9 cellular contexts compared by ENCODE assay signal in the genomic region with DNA sequence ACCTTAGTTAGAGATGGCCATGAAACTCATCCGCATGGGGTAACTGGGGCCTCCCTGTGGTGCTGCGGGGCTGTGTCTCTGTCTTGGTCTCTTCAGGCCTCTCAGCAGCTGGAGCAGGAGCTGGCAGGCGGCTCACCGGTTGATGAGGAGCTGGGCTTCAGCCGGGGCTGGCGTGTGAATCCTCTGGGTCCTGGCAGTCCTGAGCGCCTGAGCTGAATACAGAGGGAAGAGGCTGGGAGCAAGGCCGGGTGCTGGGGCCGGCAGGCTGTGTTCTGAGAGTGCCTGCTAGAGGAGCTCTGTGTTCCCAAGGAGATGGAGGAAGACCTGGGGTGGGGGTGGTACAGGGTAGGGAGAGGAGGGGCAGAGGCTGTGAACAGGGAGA. TPM values are rescaled to one million over a fixed set of nuclear protein-coding genes. Genes with fewer than 3 reads are reported as not detected.
DNase-seq lines count a peak whose midpoint lies in the region; ATAC-seq and TF ChIP-seq lines count a peak whose summit lies in the region.
"Not testable (repeated sequence)": the region's sequence is repeated elsewhere in the genome, so short reads cannot be mapped to it uniquely, and the experiment has no call there.
"Had no signal": no experiment of that assay in that cellular context is flagged by ENCODE, and none has a peak within 500 bp of the region (broad histone marks: within the 10 kb centered on the region; RNA-seq: fewer than 3 reads in every experiment).

No MANE protein-coding gene starts in this region.

- peaks cover 42% of the 10 kb centered on the region for H3K4me1 ChIP-seq in CD8-positive, alpha-beta memory T cell (ENCODE audit: insufficient read depth, low read length)
- peaks cover 21 to 85% (median 55%) of the 10 kb centered on the region in 6 donors for H3K4me1 ChIP-seq in spleen

- H3K9me3 ChIP-seq in CD8-positive, alpha-beta memory T cell (ENCODE audit: low read length); KOPT-K1 (ENCODE audit: insufficient read depth, low read length, poor library complexity, severe bottlenecking); spleen: not testable (repeated sequence)

- not testable (repeated sequence) for H3K27me3 ChIP-seq in CD8-positive, alpha-beta memory T cell (ENCODE audit: insufficient read depth, low read length, poor library complexity, severe bottlenecking); spleen (replicated peaks in 1 of 7)

- not testable (repeated sequence) for H3K9me3 Mint-ChIP-seq in CD8-positive, alpha-beta memory T cell; activated CD4-positive, alpha-beta T cell treated with anti-CD3 and anti-CD28 coated beads, Interleukin-2, amount 10 ng/mL, durations not matched to agents 7 days and 5 days; activated T-helper 1 cell treated with anti-CD3 and anti-CD28 coated beads, Interleukin-12 subunit alpha, Interleukin-12 subunit beta, Interleukin-2, Interleukin-4 antibody, amounts not matched to agents 30 ng/mL and 10 ng/mL and 1 ng/mL, durations not matched to agents 14 hours and 24 hours and 36 hours; activated naive CD8-positive, alpha-beta T cell treated with anti-CD3 and anti-CD28 coated beads, Interleukin-2, amount 10 ng/mL, durations not matched to agents 7 days and 5 days; immature natural killer cell

- peak overlapping the region in 6 of 8 donors; percentile 72 to 95 (median 90) for H3K27ac Mint-ChIP-seq in CD8-positive, alpha-beta memory T cell
- peak overlapping the region; percentile 88 for H3K27ac Mint-ChIP-seq in activated CD4-positive, alpha-beta T cell treated with anti-CD3 and anti-CD28 coated beads, Interleukin-2, amount 10 ng/mL, durations not matched to agents 7 days and 5 days
- peak overlapping the region; percentile 94 for H3K27ac Mint-ChIP-seq in activated T-helper 1 cell treated with anti-CD3 and anti-CD28 coated beads, Interleukin-12 subunit alpha, Interleukin-12 subunit beta, Interleukin-2, Interleukin-4 antibody, amounts not matched to agents 30 ng/mL and 10 ng/mL and 1 ng/mL, durations not matched to agents 14 hours and 24 hours and 36 hours
- H3K27ac Mint-ChIP-seq in activated naive CD8-positive, alpha-beta T cell treated with anti-CD3 and anti-CD28 coated beads, Interleukin-2, amount 10 ng/mL, durations not matched to agents 7 days and 5 days: peak overlapping the region; percentile 94
- H3K27ac Mint-ChIP-seq in immature natural killer cell: peak overlapping the region in 5 of 6 donors; percentile 53 to 90 (median 83)

- CTCF ChIA-PET in CD8-positive, alpha-beta memory T cell (lab: Charles Lee): interaction anchor here (1.0 to 6.4 kb wide), 6 partner anchors 9 to 74 kb away, joined by 3 to 190 read pairs (median 4); partner anchors contain the start of genes IL32 and ZNF213
- CTCF ChIA-PET in activated CD4-positive, alpha-beta T cell treated with anti-CD3 and anti-CD28 coated beads, Interleukin-2, amount 10 ng/mL, durations not matched to agents 7 days and 5 days (lab: Charles Lee): interaction anchor here (1.1 to 6.0 kb wide), 7 partner anchors 10 to 95 kb away, joined by 3 to 67 read pairs (median 5); partner anchors contain the start of gene IL32

- H3K27me3 Mint-ChIP-seq in CD8-positive, alpha-beta memory T cell; activated CD4-positive, alpha-beta T cell treated with anti-CD3 and anti-CD28 coated beads, Interleukin-2, amount 10 ng/mL, durations not matched to agents 7 days and 5 days; activated T-helper 1 cell treated with anti-CD3 and anti-CD28 coated beads, Interleukin-12 subunit alpha, Interleukin-12 subunit beta, Interleukin-2, Interleukin-4 antibody, amounts not matched to agents 30 ng/mL and 10 ng/mL and 1 ng/mL, durations not matched to agents 14 hours and 24 hours and 36 hours (ENCODE audit: insufficient read depth); activated naive CD8-positive, alpha-beta T cell treated with anti-CD3 and anti-CD28 coated beads, Interleukin-2, amount 10 ng/mL, durations not matched to agents 7 days and 5 days; immature natural killer cell (ENCODE audit: low read depth in 3 of 3): not testable (repeated sequence)

- DNase-seq in CD8-positive, alpha-beta memory T cell; activated CD4-positive, alpha-beta T cell treated with anti-CD3 and anti-CD28 coated beads, Interleukin-2, amount 10 ng/mL, durations not matched to agents 7 days and 5 days; activated T-helper 1 cell treated with anti-CD3 and anti-CD28 coated beads, Interleukin-12 subunit alpha, Interleukin-12 subunit beta, Interleukin-2, Interleukin-4 antibody, amounts not matched to agents 30 ng/mL and 10 ng/mL and 1 ng/mL, durations not matched to agents 14 hours and 24 hours and 36 hours (ENCODE audit: low spot score); activated naive CD8-positive, alpha-beta T cell treated with anti-CD3 and anti-CD28 coated beads, Interleukin-2, amount 10 ng/mL, durations not matched to agents 7 days and 5 days; immature natural killer cell: not testable (repeated sequence)
- DNase-seq in spleen: peak; percentile 79

- H3K4me3 Mint-ChIP-seq in CD8-positive, alpha-beta memory T cell: peak overlapping the region in 6 of 7 donors; percentile 55 to 81 (median 75)
- H3K4me3 Mint-ChIP-seq in activated CD4-positive, alpha-beta T cell treated with anti-CD3 and anti-CD28 coated beads, Interleukin-2, amount 10 ng/mL, durations not matched to agents 7 days and 5 days: peak overlapping the region; percentile 59
- H3K4me3 Mint-ChIP-seq in activated T-helper 1 cell treated with anti-CD3 and anti-CD28 coated beads, Interleukin-12 subunit alpha, Interleukin-12 subunit beta, Interleukin-2, Interleukin-4 antibody, amounts not matched to agents 30 ng/mL and 10 ng/mL and 1 ng/mL, durations not matched to agents 14 hours and 24 hours and 36 hours: peak overlapping the region; percentile 68
- H3K4me3 Mint-ChIP-seq in activated naive CD8-positive, alpha-beta T cell treated with anti-CD3 and anti-CD28 coated beads, Interleukin-2, amount 10 ng/mL, durations not matched to agents 7 days and 5 days: peak overlapping the region; percentile 93
- peak overlapping the region in 4 of 5 donors; percentile 64 to 87 (median 70) for H3K4me3 Mint-ChIP-seq in immature natural killer cell

- not testable (repeated sequence) for TF ChIP-seq POLR2A in spleen (IDR thresholded peaks at IDR 0.05)

- peaks cover 43 to 75% (median 58%) of the 10 kb centered on the region in 3 donors for H3K4me1 Mint-ChIP-seq in CD8-positive, alpha-beta memory T cell
- peaks cover 72% of the 10 kb centered on the region for H3K4me1 Mint-ChIP-seq in activated CD4-positive, alpha-beta T cell treated with anti-CD3 and anti-CD28 coated beads, Interleukin-2, amount 10 ng/mL, durations not matched to agents 7 days and 5 days
- H3K4me1 Mint-ChIP-seq in activated T-helper 1 cell treated with anti-CD3 and anti-CD28 coated beads, Interleukin-12 subunit alpha, Interleukin-12 subunit beta, Interleukin-2, Interleukin-4 antibody, amounts not matched to agents 30 ng/mL and 10 ng/mL and 1 ng/mL, durations not matched to agents 14 hours and 24 hours and 36 hours (ENCODE audit: low read depth): peaks cover 72% of the 10 kb centered on the region
- peaks cover 65% of the 10 kb centered on the region for H3K4me1 Mint-ChIP-seq in activated naive CD8-positive, alpha-beta T cell treated with anti-CD3 and anti-CD28 coated beads, Interleukin-2, amount 10 ng/mL, durations not matched to agents 7 days and 5 days
- H3K4me1 Mint-ChIP-seq in immature natural killer cell: peaks cover 64 to 70% of the 10 kb centered on the region in 2 donors

- intact Hi-C loops in activated T-helper 1 cell treated with anti-CD3 and anti-CD28 coated beads, Interleukin-12 subunit alpha, Interleukin-12 subunit beta, Interleukin-2, Interleukin-4 antibody, amounts not matched to agents 30 ng/mL and 10 ng/mL and 1 ng/mL, durations not matched to agents 14 hours and 24 hours and 36 hours (cut with micrococcal nuclease): loop anchor here (1.0 kb wide), 1 partner anchor 9 kb away; the partner anchor contains the start of gene MMP25
- intact Hi-C loops in spleen (cut with DNase I; ENCODE audit: low total_unique reads): loop anchor here (5.0 to 10.0 kb wide), 2 partner anchors 72 to 109 kb away; no protein-coding TSS in a partner anchor

- WGBS in spleen, 5 donors: 77 to 84% (median 81%) methylated on average over 8 to 9 of the region's 9 CpGs

- POLR2A ChIA-PET in CD8-positive, alpha-beta memory T cell (lab: Charles Lee): interaction anchor here (1.4 to 2.0 kb wide), 3 partner anchors 24 to 74 kb away, joined by 3 to 8 read pairs (median 4); no protein-coding TSS in a partner anchor
- POLR2A ChIA-PET in activated CD4-positive, alpha-beta T cell treated with anti-CD3 and anti-CD28 coated beads, Interleukin-2, amount 10 ng/mL, durations not matched to agents 7 days and 5 days (lab: Charles Lee): not testable (repeated sequence)
- POLR2A ChIA-PET in activated naive CD8-positive, alpha-beta T cell treated with anti-CD3 and anti-CD28 coated beads, Interleukin-2, amount 10 ng/mL, durations not matched to agents 7 days and 5 days (lab: Charles Lee): interaction anchor here (0.6 to 6.5 kb wide), 12 partner anchors 9 to 72 kb away, joined by 3 to 131 read pairs (median 4); partner anchors contain the start of genes IL32, MMP25 and TNFRSF12A

- ATAC-seq in activated naive CD8-positive, alpha-beta T cell treated with anti-CD3 and anti-CD28 coated beads, Interleukin-2, amount 10 ng/mL, durations not matched to agents 7 days and 5 days (ENCODE audit: low read depth): not testable (repeated sequence)

- peaks cover 0 to 33% (median 6%) of the 10 kb centered on the region in 3 donors for H3K36me3 Mint-ChIP-seq in CD8-positive, alpha-beta memory T cell
- H3K36me3 Mint-ChIP-seq in activated CD4-positive, alpha-beta T cell treated with anti-CD3 and anti-CD28 coated beads, Interleukin-2, amount 10 ng/mL, durations not matched to agents 7 days and 5 days (ENCODE audit: low read depth): peaks cover 53% of the 10 kb centered on the region
- peaks cover 39% of the 10 kb centered on the region for H3K36me3 Mint-ChIP-seq in activated T-helper 1 cell treated with anti-CD3 and anti-CD28 coated beads, Interleukin-12 subunit alpha, Interleukin-12 subunit beta, Interleukin-2, Interleukin-4 antibody, amounts not matched to agents 30 ng/mL and 10 ng/mL and 1 ng/mL, durations not matched to agents 14 hours and 24 hours and 36 hours (ENCODE audit: low read depth)
- H3K36me3 Mint-ChIP-seq in activated naive CD8-positive, alpha-beta T cell treated with anti-CD3 and anti-CD28 coated beads, Interleukin-2, amount 10 ng/mL, durations not matched to agents 7 days and 5 days: peaks cover 54% of the 10 kb centered on the region
- peaks cover 6 to 22% (median 7%) of the 10 kb centered on the region in 3 donors for H3K36me3 Mint-ChIP-seq in immature natural killer cell

- not testable (repeated sequence) for H3K4me3 ChIP-seq in CD8-positive, alpha-beta memory T cell (ENCODE audit: low read length)
- H3K4me3 ChIP-seq in spleen: peak overlapping the region in 3 of 8 donors; percentile 1 to 50 (median 6)

- not testable (repeated sequence) for TF ChIP-seq CTCF in spleen (IDR thresholded peaks at IDR 0.05 in 8 of 11, conservative IDR thresholded peaks at IDR 0.05 in 3 of 11)

- not testable (repeated sequence) for H3K27ac ChIP-seq in CD8-positive, alpha-beta memory T cell (ENCODE audit: low read depth, low read length)
- peak overlapping the region; percentile 46 for H3K27ac ChIP-seq in KOPT-K1 (ENCODE audit: low read depth, low read length, poor library complexity, severe bottlenecking)
- peak overlapping the region in 7 of 8 donors; percentile 68 to 96 (median 80) for H3K27ac ChIP-seq in spleen

- not testable (repeated sequence) for H3K36me3 ChIP-seq in CD8-positive, alpha-beta memory T cell (ENCODE audit: insufficient read depth, low read length); KOPT-K1 (ENCODE audit: insufficient read depth, low read length)
- H3K36me3 ChIP-seq in spleen: peaks cover 0 to 44% (median 0%) of the 10 kb centered on the region in 6 donors

RNA-seq across cellular contexts. Expression of gene MMP25, which starts 9.4 kb away (rescaled TPM):
- 1 to 10 TPM; 1.5 to 1.9 TPM for total RNA-seq in CD8-positive, alpha-beta memory T cell
- polyA plus RNA-seq in CD8-positive, alpha-beta memory T cell: 0.90 TPM
- 10 to 100 TPM; 18.1 to 19.8 TPM for total RNA-seq in activated CD4-positive, alpha-beta T cell treated with anti-CD3 and anti-CD28 coated beads, Interleukin-2, amount 10 ng/mL, durations not matched to agents 7 days and 5 days
- total RNA-seq in activated T-helper 1 cell treated with anti-CD3 and anti-CD28 coated beads, Interleukin-12 subunit alpha, Interleukin-12 subunit beta, Interleukin-2, Interleukin-4 antibody, amounts not matched to agents 30 ng/mL and 10 ng/mL and 1 ng/mL, durations not matched to agents 14 hours and 24 hours and 36 hours: 11.9 and 12.8 TPM in 2 replicates
- 10 to 100 TPM; 49.3 to 60.4 TPM for total RNA-seq in activated naive CD8-positive, alpha-beta T cell treated with anti-CD3 and anti-CD28 coated beads, Interleukin-2, amount 10 ng/mL, durations not matched to agents 7 days and 5 days
- polyA plus RNA-seq in immature natural killer cell: 1 to 10 TPM in 1 of 3 donors, under 1 TPM in 2; 0.19 to 2.2 (median 0.73) TPM
- 100 to 1,000 TPM in 4 of 7 donors, 10 to 100 TPM in 3; 24.3 to 282 (median 113) TPM for total RNA-seq in spleen
- polyA plus RNA-seq in spleen: 10 to 100 TPM in 2 of 3 donors, 1 to 10 TPM in 1; 2.7 to 45.0 (median 41.9) TPM
- total RNA-seq: RPMI7951 had no signal

RNA-seq across cellular contexts. Expression of gene IL32, which starts 9.7 kb away (rescaled TPM):
- 100 to 1,000 TPM; 975 to 992 TPM for total RNA-seq in CD8-positive, alpha-beta memory T cell
- 3,843 TPM for polyA plus RNA-seq in CD8-positive, alpha-beta memory T cell
- 1,000 to 10,000 TPM; 2,973 to 3,212 TPM for total RNA-seq in activated CD4-positive, alpha-beta T cell treated with anti-CD3 and anti-CD28 coated beads, Interleukin-2, amount 10 ng/mL, durations not matched to agents 7 days and 5 days
- total RNA-seq in activated T-helper 1 cell treated with anti-CD3 and anti-CD28 coated beads, Interleukin-12 subunit alpha, Interleukin-12 subunit beta, Interleukin-2, Interleukin-4 antibody, amounts not matched to agents 30 ng/mL and 10 ng/mL and 1 ng/mL, durations not matched to agents 14 hours and 24 hours and 36 hours: 993 TPM in 2 replicates
- total RNA-seq in activated naive CD8-positive, alpha-beta T cell treated with anti-CD3 and anti-CD28 coated beads, Interleukin-2, amount 10 ng/mL, durations not matched to agents 7 days and 5 days: 1,000 to 10,000 TPM; 2,319 to 2,425 TPM
- polyA plus RNA-seq in immature natural killer cell (1,000 to 10,000 TPM in 1 of 3 donors, 100 to 1,000 TPM in 2; 878 to 1,331 (median 944) TPM), spleen (100 to 1,000 TPM; 256 to 624 (median 277) TPM)
- 100 to 1,000 TPM; 171 to 414 (median 309) TPM for total RNA-seq in spleen

RNA-seq across cellular contexts. Expression of gene BICDL2, which starts 19.0 kb away (rescaled TPM):
- total RNA-seq in CD8-positive, alpha-beta memory T cell: not detected
- not detected for polyA plus RNA-seq in CD8-positive, alpha-beta memory T cell
- under 1 TPM; 0.20 to 0.23 TPM for total RNA-seq in activated CD4-positive, alpha-beta T cell treated with anti-CD3 and anti-CD28 coated beads, Interleukin-2, amount 10 ng/mL, durations not matched to agents 7 days and 5 days
- 0.20 TPM in 1 of 2 replicates, not detected in the other for total RNA-seq in activated T-helper 1 cell treated with anti-CD3 and anti-CD28 coated beads, Interleukin-12 subunit alpha, Interleukin-12 subunit beta, Interleukin-2, Interleukin-4 antibody, amounts not matched to agents 30 ng/mL and 10 ng/mL and 1 ng/mL, durations not matched to agents 14 hours and 24 hours and 36 hours
- total RNA-seq in activated naive CD8-positive, alpha-beta T cell treated with anti-CD3 and anti-CD28 coated beads, Interleukin-2, amount 10 ng/mL, durations not matched to agents 7 days and 5 days: 1 to 10 TPM; 1.6 TPM
- not detected for polyA plus RNA-seq in immature natural killer cell
- total RNA-seq in spleen: under 1 TPM in 4 of 7 donors, not detected in 3; 0.30 to 0.77 (median 0.32) TPM
- polyA plus RNA-seq in spleen: under 1 TPM; 0.03 to 0.22 (median 0.15) TPM
- polyA plus RNA-seq: IgD-negative memory B cell had no signal

RNA-seq across cellular contexts. Expression of gene THOC6, which starts 31.9 kb away (rescaled TPM):
- total RNA-seq in CD8-positive, alpha-beta memory T cell: 10 to 100 TPM; 56.8 to 59.4 TPM
- 46.2 TPM for polyA plus RNA-seq in CD8-positive, alpha-beta memory T cell
- total RNA-seq in activated CD4-positive, alpha-beta T cell treated with anti-CD3 and anti-CD28 coated beads, Interleukin-2, amount 10 ng/mL, durations not matched to agents 7 days and 5 days: 10 to 100 TPM; 49.5 to 58.4 TPM
- total RNA-seq in activated T-helper 1 cell treated with anti-CD3 and anti-CD28 coated beads, Interleukin-12 subunit alpha, Interleukin-12 subunit beta, Interleukin-2, Interleukin-4 antibody, amounts not matched to agents 30 ng/mL and 10 ng/mL and 1 ng/mL, durations not matched to agents 14 hours and 24 hours and 36 hours: 48.3 and 49.0 TPM in 2 replicates
- total RNA-seq in activated naive CD8-positive, alpha-beta T cell treated with anti-CD3 and anti-CD28 coated beads, Interleukin-2, amount 10 ng/mL, durations not matched to agents 7 days and 5 days: 10 to 100 TPM; 36.3 to 36.9 TPM
- 10 to 100 TPM; 40.1 to 45.4 (median 42.1) TPM for polyA plus RNA-seq in immature natural killer cell
- 10 to 100 TPM; 19.3 to 30.4 (median 26.3) TPM for total RNA-seq in spleen
- 10 to 100 TPM; 40.7 to 57.2 (median 41.0) TPM for polyA plus RNA-seq in spleen

RNA-seq across cellular contexts. Expression of gene HCFC1R1, which starts 32.0 kb away (rescaled TPM):
- total RNA-seq in CD8-positive, alpha-beta memory T cell: 10 to 100 TPM; 25.6 to 26.3 TPM
- polyA plus RNA-seq in CD8-positive, alpha-beta memory T cell: 23.7 TPM
- 10 to 100 TPM; 38.3 to 44.1 TPM for total RNA-seq in activated CD4-positive, alpha-beta T cell treated with anti-CD3 and anti-CD28 coated beads, Interleukin-2, amount 10 ng/mL, durations not matched to agents 7 days and 5 days
- total RNA-seq in activated T-helper 1 cell treated with anti-CD3 and anti-CD28 coated beads, Interleukin-12 subunit alpha, Interleukin-12 subunit beta, Interleukin-2, Interleukin-4 antibody, amounts not matched to agents 30 ng/mL and 10 ng/mL and 1 ng/mL, durations not matched to agents 14 hours and 24 hours and 36 hours: 30.0 and 30.9 TPM in 2 replicates
- 10 to 100 TPM; 38.1 to 42.6 TPM for total RNA-seq in activated naive CD8-positive, alpha-beta T cell treated with anti-CD3 and anti-CD28 coated beads, Interleukin-2, amount 10 ng/mL, durations not matched to agents 7 days and 5 days
- 10 to 100 TPM; 17.2 to 37.3 (median 21.5) TPM for polyA plus RNA-seq in immature natural killer cell
- total RNA-seq in spleen: 10 to 100 TPM; 15.5 to 30.8 (median 21.6) TPM
- 10 to 100 TPM; 60.5 to 74.5 (median 62.8) TPM for polyA plus RNA-seq in spleen
